In the genomic region with DNA sequence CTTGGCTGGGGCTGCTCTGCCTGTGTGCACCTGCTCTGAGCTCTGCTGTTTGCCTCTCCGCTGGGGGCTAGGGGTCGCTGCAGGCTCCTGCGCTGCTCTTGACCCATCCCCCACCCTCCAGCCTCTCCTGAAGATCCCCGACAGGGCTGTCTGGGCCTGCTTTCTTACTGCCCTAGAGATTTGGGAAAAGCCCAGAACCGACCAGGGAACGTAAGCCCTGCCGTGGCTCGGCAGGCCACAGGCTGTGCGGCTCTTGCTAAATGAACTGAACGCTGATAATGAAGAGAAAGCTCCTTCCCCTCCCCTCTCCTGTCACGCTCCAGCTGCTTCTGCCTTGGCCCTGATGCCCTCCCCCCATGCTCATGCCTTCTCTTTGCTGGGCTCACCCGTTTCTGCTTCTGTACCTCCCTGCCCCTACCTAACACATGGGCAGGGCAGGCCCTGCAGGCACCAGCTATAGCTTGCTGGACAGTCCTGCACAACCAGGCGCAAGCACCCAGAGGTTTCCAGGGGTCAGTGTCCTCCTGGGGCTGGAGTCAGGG, we compare ENCODE assay signal across 1 cellular context.
TF ChIP-seq lines count a peak whose summit lies in the region.

No MANE protein-coding gene starts in this region.

TF ChIP-seq in HepG2, 621 proteins besides CTCF, POLR2A, EP300 and RAD21 (continued from another document and continues in another):
- TF ChIP-seq, protein P1, sequence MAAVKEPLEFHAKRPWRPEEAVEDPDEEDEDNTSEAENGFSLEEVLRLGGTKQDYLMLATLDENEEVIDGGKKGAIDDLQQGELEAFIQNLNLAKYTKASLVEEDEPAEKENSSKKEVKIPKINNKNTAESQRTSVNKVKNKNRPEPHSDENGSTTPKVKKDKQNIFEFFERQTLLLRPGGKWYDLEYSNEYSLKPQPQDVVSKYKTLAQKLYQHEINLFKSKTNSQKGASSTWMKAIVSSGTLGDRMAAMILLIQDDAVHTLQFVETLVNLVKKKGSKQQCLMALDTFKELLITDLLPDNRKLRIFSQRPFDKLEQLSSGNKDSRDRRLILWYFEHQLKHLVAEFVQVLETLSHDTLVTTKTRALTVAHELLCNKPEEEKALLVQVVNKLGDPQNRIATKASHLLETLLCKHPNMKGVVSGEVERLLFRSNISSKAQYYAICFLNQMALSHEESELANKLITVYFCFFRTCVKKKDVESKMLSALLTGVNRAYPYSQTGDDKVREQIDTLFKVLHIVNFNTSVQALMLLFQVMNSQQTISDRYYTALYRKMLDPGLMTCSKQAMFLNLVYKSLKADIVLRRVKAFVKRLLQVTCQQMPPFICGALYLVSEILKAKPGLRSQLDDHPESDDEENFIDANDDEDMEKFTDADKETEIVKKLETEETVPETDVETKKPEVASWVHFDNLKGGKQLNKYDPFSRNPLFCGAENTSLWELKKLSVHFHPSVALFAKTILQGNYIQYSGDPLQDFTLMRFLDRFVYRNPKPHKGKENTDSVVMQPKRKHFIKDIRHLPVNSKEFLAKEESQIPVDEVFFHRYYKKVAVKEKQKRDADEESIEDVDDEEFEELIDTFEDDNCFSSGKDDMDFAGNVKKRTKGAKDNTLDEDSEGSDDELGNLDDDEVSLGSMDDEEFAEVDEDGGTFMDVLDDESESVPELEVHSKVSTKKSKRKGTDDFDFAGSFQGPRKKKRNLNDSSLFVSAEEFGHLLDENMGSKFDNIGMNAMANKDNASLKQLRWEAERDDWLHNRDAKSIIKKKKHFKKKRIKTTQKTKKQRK (IDR thresholded peaks at IDR 0.05; ENCODE audit: low read length) = no peak
- no peak for TF ChIP-seq SP2 (CRISPR knock-in tag; IDR thresholded peaks at IDR 0.05)
- no peak; the same call in 1 of the 2 replicates for TF ChIP-seq ZBTB7B (CRISPR knock-in tag; IDR thresholded peaks at IDR 0.05)
- TF ChIP-seq ZMYM4 (CRISPR knock-in tag; IDR thresholded peaks at IDR 0.05) = 0 out of 2 replicates have a peak, but pooled peaks have one; percentile 42
- peak; percentile 61; the same call in 1 of the 2 replicates for TF ChIP-seq BCL6 (CRISPR knock-in tag; IDR thresholded peaks at IDR 0.05)
- TF ChIP-seq ZNF136 (CRISPR knock-in tag; IDR thresholded peaks at IDR 0.05; ENCODE audit: low read depth) = 0 out of 2 replicates have a peak, but pooled peaks have one; percentile 48
- TF ChIP-seq ZNF331 (CRISPR knock-in tag; IDR thresholded peaks at IDR 0.05) = peak; percentile 88
- TF ChIP-seq, protein P2, sequence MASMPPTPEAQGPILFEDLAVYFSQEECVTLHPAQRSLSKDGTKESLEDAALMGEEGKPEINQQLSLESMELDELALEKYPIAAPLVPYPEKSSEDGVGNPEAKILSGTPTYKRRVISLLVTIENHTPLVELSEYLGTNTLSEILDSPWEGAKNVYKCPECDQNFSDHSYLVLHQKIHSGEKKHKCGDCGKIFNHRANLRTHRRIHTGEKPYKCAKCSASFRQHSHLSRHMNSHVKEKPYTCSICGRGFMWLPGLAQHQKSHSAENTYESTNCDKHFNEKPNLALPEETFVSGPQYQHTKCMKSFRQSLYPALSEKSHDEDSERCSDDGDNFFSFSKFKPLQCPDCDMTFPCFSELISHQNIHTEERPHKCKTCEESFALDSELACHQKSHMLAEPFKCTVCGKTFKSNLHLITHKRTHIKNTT (CRISPR knock-in tag; IDR thresholded peaks at IDR 0.05) = no peak
- 0 out of 2 replicates have a peak, but pooled peaks have one; percentile 52 for TF ChIP-seq ZNF737 (CRISPR knock-in tag; IDR thresholded peaks at IDR 0.05; ENCODE audit: borderline replicate concordance)
- TF ChIP-seq ZNF253 (CRISPR knock-in tag; IDR thresholded peaks at IDR 0.05; ENCODE audit: borderline replicate concordance) = no peak
- TF ChIP-seq ZNF839 (CRISPR knock-in tag; IDR thresholded peaks at IDR 0.05; ENCODE audit: borderline replicate concordance) = peak; percentile 41; the same call in 1 of the 2 replicates
- TF ChIP-seq, protein P3, sequence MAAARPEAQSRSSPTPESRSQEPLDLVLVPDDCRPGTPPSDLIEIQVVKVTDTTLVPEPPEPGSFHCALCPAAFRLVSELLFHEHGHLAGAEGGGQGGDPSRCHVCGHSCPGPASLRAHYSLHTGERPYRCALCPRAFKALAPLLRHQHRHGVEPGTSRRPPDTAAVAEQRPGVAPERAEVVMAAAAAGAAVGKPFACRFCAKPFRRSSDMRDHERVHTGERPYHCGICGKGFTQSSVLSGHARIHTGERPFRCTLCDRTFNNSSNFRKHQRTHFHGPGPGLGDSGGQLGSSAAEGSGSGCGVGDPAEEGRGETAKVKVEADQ (CRISPR knock-in tag; IDR thresholded peaks at IDR 0.05; ENCODE audit: borderline replicate concordance) = 0 out of 2 replicates have a peak, but pooled peaks have one; percentile 68
- TF ChIP-seq ZNF468 (CRISPR knock-in tag; IDR thresholded peaks at IDR 0.05) = no peak
- TF ChIP-seq NR1H2 (CRISPR knock-in tag; IDR thresholded peaks at IDR 0.05; ENCODE audit: borderline replicate concordance, low read depth) = no peak
- TF ChIP-seq ISL2 (CRISPR knock-in tag; IDR thresholded peaks at IDR 0.05) = 0 out of 2 replicates have a peak, but pooled peaks have one; percentile 54
- no peak for TF ChIP-seq GPN1 (CRISPR knock-in tag; IDR thresholded peaks at IDR 0.05; ENCODE audit: borderline replicate concordance)
- TF ChIP-seq, protein P4, sequence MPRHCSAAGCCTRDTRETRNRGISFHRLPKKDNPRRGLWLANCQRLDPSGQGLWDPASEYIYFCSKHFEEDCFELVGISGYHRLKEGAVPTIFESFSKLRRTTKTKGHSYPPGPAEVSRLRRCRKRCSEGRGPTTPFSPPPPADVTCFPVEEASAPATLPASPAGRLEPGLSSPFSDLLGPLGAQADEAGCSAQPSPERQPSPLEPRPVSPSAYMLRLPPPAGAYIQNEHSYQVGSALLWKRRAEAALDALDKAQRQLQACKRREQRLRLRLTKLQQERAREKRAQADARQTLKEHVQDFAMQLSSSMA (CRISPR knock-in tag; IDR thresholded peaks at IDR 0.05) = no peak
- TF ChIP-seq TOE1 (CRISPR knock-in tag; IDR thresholded peaks at IDR 0.05) = no peak
- TF ChIP-seq, protein P5, sequence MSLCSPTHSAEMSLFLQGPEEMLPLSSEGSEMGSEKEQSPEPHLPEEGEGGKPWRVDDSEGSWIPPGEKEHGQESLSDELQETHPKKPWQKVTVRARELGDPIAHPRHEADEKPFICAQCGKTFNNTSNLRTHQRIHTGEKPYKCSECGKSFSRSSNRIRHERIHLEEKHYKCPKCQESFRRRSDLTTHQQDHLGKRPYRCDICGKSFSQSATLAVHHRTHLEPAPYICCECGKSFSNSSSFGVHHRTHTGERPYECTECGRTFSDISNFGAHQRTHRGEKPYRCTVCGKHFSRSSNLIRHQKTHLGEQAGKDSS (CRISPR knock-in tag; IDR thresholded peaks at IDR 0.05; ENCODE audit: borderline replicate concordance, low read depth) = peak; percentile 54; the same call in 1 of the 2 replicates
- peak; percentile 80; the same call in 1 of the 2 replicates for TF ChIP-seq ZNF350 (CRISPR knock-in tag; IDR thresholded peaks at IDR 0.05; ENCODE audit: borderline replicate concordance, low read depth)
- TF ChIP-seq, protein P6, sequence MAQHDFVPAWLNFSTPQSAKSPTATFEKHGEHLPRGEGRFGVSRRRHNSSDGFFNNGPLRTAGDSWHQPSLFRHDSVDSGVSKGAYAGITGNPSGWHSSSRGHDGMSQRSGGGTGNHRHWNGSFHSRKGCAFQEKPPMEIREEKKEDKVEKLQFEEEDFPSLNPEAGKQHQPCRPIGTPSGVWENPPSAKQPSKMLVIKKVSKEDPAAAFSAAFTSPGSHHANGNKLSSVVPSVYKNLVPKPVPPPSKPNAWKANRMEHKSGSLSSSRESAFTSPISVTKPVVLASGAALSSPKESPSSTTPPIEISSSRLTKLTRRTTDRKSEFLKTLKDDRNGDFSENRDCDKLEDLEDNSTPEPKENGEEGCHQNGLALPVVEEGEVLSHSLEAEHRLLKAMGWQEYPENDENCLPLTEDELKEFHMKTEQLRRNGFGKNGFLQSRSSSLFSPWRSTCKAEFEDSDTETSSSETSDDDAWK (CRISPR knock-in tag; IDR thresholded peaks at IDR 0.05) = no peak
- TF ChIP-seq ZBTB1 (CRISPR knock-in tag; IDR thresholded peaks at IDR 0.05; ENCODE audit: borderline replicate concordance) = no peak
- no peak for TF ChIP-seq SMARCE1 (IDR thresholded peaks at IDR 0.05; ENCODE audit: borderline replicate concordance)
- no peak for TF ChIP-seq TBP (CRISPR knock-in tag; IDR thresholded peaks at IDR 0.05)
- TF ChIP-seq, protein P7, sequence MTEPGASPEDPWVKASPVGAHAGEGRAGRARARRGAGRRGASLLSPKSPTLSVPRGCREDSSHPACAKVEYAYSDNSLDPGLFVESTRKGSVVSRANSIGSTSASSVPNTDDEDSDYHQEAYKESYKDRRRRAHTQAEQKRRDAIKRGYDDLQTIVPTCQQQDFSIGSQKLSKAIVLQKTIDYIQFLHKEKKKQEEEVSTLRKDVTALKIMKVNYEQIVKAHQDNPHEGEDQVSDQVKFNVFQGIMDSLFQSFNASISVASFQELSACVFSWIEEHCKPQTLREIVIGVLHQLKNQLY (CRISPR knock-in tag; IDR thresholded peaks at IDR 0.05) = no peak
- TF ChIP-seq ZNF230 (CRISPR knock-in tag; IDR thresholded peaks at IDR 0.05) = peak; percentile 75; the same call in 1 of the 2 replicates
- TF ChIP-seq ZKSCAN8 (CRISPR knock-in tag; IDR thresholded peaks at IDR 0.05; ENCODE audit: borderline replicate concordance) = no peak
- TF ChIP-seq IKZF1 (IDR thresholded peaks at IDR 0.05) = no peak
- TF ChIP-seq ZNF563 (CRISPR knock-in tag; IDR thresholded peaks at IDR 0.05) = 0 out of 2 replicates have a peak, but pooled peaks have one; percentile 64
- TF ChIP-seq, protein P8, sequence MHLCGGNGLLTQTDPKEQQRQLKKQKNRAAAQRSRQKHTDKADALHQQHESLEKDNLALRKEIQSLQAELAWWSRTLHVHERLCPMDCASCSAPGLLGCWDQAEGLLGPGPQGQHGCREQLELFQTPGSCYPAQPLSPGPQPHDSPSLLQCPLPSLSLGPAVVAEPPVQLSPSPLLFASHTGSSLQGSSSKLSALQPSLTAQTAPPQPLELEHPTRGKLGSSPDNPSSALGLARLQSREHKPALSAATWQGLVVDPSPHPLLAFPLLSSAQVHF (CRISPR knock-in tag; IDR thresholded peaks at IDR 0.05) = no peak
- TF ChIP-seq ZZZ3 (CRISPR knock-in tag; IDR thresholded peaks at IDR 0.05; ENCODE audit: borderline replicate concordance) = peak; percentile 74; the same call in 1 of the 2 replicates
- TF ChIP-seq SMAD1 (CRISPR knock-in tag; IDR thresholded peaks at IDR 0.05; ENCODE audit: borderline replicate concordance, low read depth) = 0 out of 2 replicates have a peak, but pooled peaks have one; percentile 48
- 0 out of 2 replicates have a peak, but pooled peaks have one; percentile 74 for TF ChIP-seq ZNF33B (CRISPR knock-in tag; IDR thresholded peaks at IDR 0.05)
- TF ChIP-seq MAZ (IDR thresholded peaks at IDR 0.05; ENCODE audit: borderline replicate concordance, low read depth, low read length) = peak; percentile 99
- TF ChIP-seq MAZ (CRISPR knock-in tag; IDR thresholded peaks at IDR 0.05; ENCODE audit: low read depth) = peak; percentile 98
- no peak for TF ChIP-seq ZFP37 (CRISPR knock-in tag; IDR thresholded peaks at IDR 0.05; ENCODE audit: borderline replicate concordance)
- TF ChIP-seq, protein P9, sequence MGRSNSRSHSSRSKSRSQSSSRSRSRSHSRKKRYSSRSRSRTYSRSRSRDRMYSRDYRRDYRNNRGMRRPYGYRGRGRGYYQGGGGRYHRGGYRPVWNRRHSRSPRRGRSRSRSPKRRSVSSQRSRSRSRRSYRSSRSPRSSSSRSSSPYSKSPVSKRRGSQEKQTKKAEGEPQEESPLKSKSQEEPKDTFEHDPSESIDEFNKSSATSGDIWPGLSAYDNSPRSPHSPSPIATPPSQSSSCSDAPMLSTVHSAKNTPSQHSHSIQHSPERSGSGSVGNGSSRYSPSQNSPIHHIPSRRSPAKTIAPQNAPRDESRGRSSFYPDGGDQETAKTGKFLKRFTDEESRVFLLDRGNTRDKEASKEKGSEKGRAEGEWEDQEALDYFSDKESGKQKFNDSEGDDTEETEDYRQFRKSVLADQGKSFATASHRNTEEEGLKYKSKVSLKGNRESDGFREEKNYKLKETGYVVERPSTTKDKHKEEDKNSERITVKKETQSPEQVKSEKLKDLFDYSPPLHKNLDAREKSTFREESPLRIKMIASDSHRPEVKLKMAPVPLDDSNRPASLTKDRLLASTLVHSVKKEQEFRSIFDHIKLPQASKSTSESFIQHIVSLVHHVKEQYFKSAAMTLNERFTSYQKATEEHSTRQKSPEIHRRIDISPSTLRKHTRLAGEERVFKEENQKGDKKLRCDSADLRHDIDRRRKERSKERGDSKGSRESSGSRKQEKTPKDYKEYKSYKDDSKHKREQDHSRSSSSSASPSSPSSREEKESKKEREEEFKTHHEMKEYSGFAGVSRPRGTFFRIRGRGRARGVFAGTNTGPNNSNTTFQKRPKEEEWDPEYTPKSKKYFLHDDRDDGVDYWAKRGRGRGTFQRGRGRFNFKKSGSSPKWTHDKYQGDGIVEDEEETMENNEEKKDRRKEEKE (IDR thresholded peaks at IDR 0.05) = no peak
- peak; percentile 97 for TF ChIP-seq PRPF4 (IDR thresholded peaks at IDR 0.05; ENCODE audit: low read depth, low read length, poor library complexity, severe bottlenecking)
- peak; percentile 32 for TF ChIP-seq ASH2L (IDR thresholded peaks at IDR 0.05; ENCODE audit: insufficient read length, low read depth, low read length)
- TF ChIP-seq ZNF567 (CRISPR knock-in tag; IDR thresholded peaks at IDR 0.05; ENCODE audit: borderline replicate concordance) = 0 out of 2 replicates have a peak, but pooled peaks have one; percentile 63
- TF ChIP-seq KDM3A (CRISPR knock-in tag; IDR thresholded peaks at IDR 0.05; ENCODE audit: low read depth) = peak; percentile 54; the same call in 1 of the 2 replicates
- TF ChIP-seq MIER2 (CRISPR knock-in tag; IDR thresholded peaks at IDR 0.05) = peak; percentile 87
- peak; percentile 74; the same call in 1 of the 2 replicates for TF ChIP-seq MYC (CRISPR knock-in tag; IDR thresholded peaks at IDR 0.05; ENCODE audit: borderline replicate concordance)
- TF ChIP-seq ZNF772 (CRISPR knock-in tag; IDR thresholded peaks at IDR 0.05) = peak; percentile 84; the same call in 1 of the 2 replicates
- TF ChIP-seq, protein P10, sequence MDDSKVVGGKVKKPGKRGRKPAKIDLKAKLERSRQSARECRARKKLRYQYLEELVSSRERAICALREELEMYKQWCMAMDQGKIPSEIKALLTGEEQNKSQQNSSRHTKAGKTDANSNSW (CRISPR knock-in tag; IDR thresholded peaks at IDR 0.05; ENCODE audit: borderline replicate concordance) = 0 out of 2 replicates have a peak, but pooled peaks have one; percentile 64
